8 cellular contexts compared by ENCODE assay signal in the genomic region with DNA sequence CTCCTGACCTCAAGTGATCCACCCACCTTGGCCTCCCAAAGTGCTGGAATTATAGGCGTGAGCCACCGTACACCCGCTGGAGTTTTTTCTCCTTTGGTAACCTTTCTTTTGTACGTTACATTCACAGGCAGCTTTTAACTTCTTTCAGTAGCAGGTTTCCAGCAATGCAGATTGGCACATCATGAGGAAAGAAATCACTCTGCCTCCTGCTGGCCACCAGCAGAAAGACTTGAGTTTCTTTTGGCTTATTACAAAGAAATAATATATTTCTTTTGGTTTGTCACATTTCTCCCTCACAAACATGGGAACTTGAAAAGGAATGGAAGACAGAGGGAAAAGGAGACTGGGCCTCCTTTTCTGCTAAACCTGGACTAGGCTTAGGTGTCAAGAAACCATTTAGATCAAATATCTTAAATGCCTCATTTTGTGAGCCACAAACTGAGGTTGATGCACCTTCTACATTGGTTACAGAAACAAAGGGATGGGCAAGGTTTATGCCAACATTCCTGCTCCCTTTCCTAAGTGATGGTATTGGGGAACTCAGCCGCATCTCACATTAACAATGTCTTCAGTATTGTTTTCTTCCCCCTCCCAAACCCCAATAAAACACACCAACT. TPM values are rescaled to one million over a fixed set of nuclear protein-coding genes. Genes with fewer than 3 reads are reported as not detected.
A peak's percentile ranks its signal among the peaks of the same experiment; 100 is the strongest.
DNase-seq lines count a peak whose midpoint lies in the region; TF ChIP-seq lines count a peak whose summit lies in the region.

No MANE protein-coding gene starts in this region.

- TF ChIP-seq CTCF in neutrophil (IDR thresholded peaks at IDR 0.05) (peak; percentile 83), vagina (IDR thresholded peaks at IDR 0.05) (peak; percentile 8 to 62 (median 17))

- no peak for TF ChIP-seq POLR2A in erythroblast (IDR thresholded peaks at IDR 0.05; ENCODE audit: low read length)
- no peak for TF ChIP-seq POLR2A in vagina (IDR thresholded peaks at IDR 0.05)

- intact Hi-C loops in vagina (cut with DNase I): no loop called here

- H3K27ac ChIP-seq in neutrophil (peak overlapping the region; percentile 89), vagina (peak overlapping the region; percentile 53)

- peak overlapping the region; percentile 26 to 49 for H3K4me3 ChIP-seq in neutrophil (ENCODE audit: low read depth in 1 of 2, low read length in 1 of 2)
- no peak overlapping the region for H3K4me3 ChIP-seq in vagina

- peaks cover 60 to 61% of the 10 kb centered on the region in 2 experiments for H3K4me1 ChIP-seq in neutrophil (ENCODE audit: control insufficient read depth in 1 of 2, insufficient read depth in 1 of 2, low read depth in 1 of 2, low read length in 1 of 2)
- H3K4me1 ChIP-seq in vagina: peaks cover 64% of the 10 kb centered on the region

- H3K27me3 ChIP-seq in neutrophil (no peaks in the 10 kb centered on the region), vagina (no peaks in the 10 kb centered on the region)

- H3K9me3 ChIP-seq in neutrophil (no peaks in the 10 kb centered on the region), vagina (no peaks in the 10 kb centered on the region)

- H3K36me3 ChIP-seq in neutrophil: peaks cover 34% of the 10 kb centered on the region
- peaks cover 0 to 49% of the 10 kb centered on the region in 2 donors for H3K36me3 ChIP-seq in vagina

- DNase-seq in NCI-H1092 treated with DMSO at 0.1 percent for 48 hours (lab: John Stamatoyannopoulos, UW) (peak; percentile 22), NCI-H1092 (lab: John Stamatoyannopoulos, UW) (no peak), NCI-H2081 (lab: John Stamatoyannopoulos, UW) (peak; percentile 11 to 44), activated T-cell treated with anti-CD3 and anti-CD28 coated beads for 1 hour (ENCODE audit: low read depth) (peak; percentile 43), erythroblast (lab: John Stamatoyannopoulos, UW) (peak; percentile 70 to 78), vagina (ENCODE audit: extremely low spot score in 2 of 2) (no peak), GOT3 (lab: John Stamatoyannopoulos, UW) (no peak)

RNA-seq across cellular contexts. Expression of gene ENSA, which starts 7.8 kb away (rescaled TPM):
- 117 TPM for total RNA-seq in vagina

RNA-seq across cellular contexts. Expression of gene MCL1, which starts 42.2 kb away (rescaled TPM):
- 181 TPM for total RNA-seq in vagina

Comparison
In these comparisons a context has a peak if more than half of its experiments do, and no peak if none do; other contexts are left out.
1. DNase-seq: peak in NCI-H1092 treated with DMSO at 0.1 percent for 48 hours (single experiment), NCI-H2081 (2 of 2), activated T-cell treated with anti-CD3 and anti-CD28 coated beads for 1 hour (single experiment) and erythroblast (2 of 2); none in NCI-H1092 (single experiment), vagina (0 of 2) and GOT3 (single experiment).
2. H3K4me3 ChIP-seq: peak in neutrophil (2 of 2); none in vagina (0 of 2).